ENCODE assay signal across 19 cellular contexts in genomic region chr18:78679861-78680260, GRCh38.
DNase-seq lines count a peak whose midpoint lies in the region; ATAC-seq and TF ChIP-seq lines count a peak whose summit lies in the region.
"Had no signal": no experiment of that assay in that cellular context is flagged by ENCODE, and none has a peak within 500 bp of the region (broad histone marks: within the 10 kb centered on the region; RNA-seq: fewer than 3 reads in every experiment).

No MANE protein-coding gene starts in this region.

- H3K9me3 ChIP-seq in sigmoid colon: no peaks in the 10 kb centered on the region
- H3K9me3 ChIP-seq in upper lobe of right lung: no peaks in the 10 kb centered on the region
- H3K9me3 ChIP-seq: BLaER1 treated with 17β-estradiol and CSF1 and Interleukin-3, amounts not matched to agents 10 nM and 100 nM; Caco-2 had no signal

- no peak for TF ChIP-seq CTCF in sigmoid colon (IDR thresholded peaks at IDR 0.05)
- TF ChIP-seq CTCF in upper lobe of right lung (IDR thresholded peaks at IDR 0.05): no peak

- H3K27me3 ChIP-seq in sigmoid colon (no peaks in the 10 kb centered on the region), upper lobe of right lung (no peaks in the 10 kb centered on the region)
- H3K27me3 ChIP-seq: BLaER1 treated with 17β-estradiol and CSF1 and Interleukin-3, amounts not matched to agents 10 nM and 100 nM had no signal

- intact Hi-C loops in sigmoid colon (cut with DNase I): no loop called here
- intact Hi-C loops in upper lobe of right lung (cut with DNase I): no loop called here

- 91 to 92% methylated on average over 10 of the region's 10 CpGs for whole genome bisulfite sequencing in sigmoid colon, 2 donors

- peak; percentile 62 for DNase-seq in mesenteric fat pad (ENCODE audit: low spot score)
- DNase-seq in sigmoid colon: peak; percentile 28
- peak; percentile 26 for DNase-seq in upper lobe of right lung
- DNase-seq in OCI-M2 (lab: John Stamatoyannopoulos, UW; ENCODE audit: unreplicated experiment): no peak
- no peak for DNase-seq in DMS53 treated with DMSO at 0.1 percent for 48 hours (lab: John Stamatoyannopoulos, UW; ENCODE audit: unreplicated experiment)
- DNase-seq: 8988T; AML-193; Caco-2; Calu3; CD4-positive, alpha-beta T cell; CD8-positive, alpha-beta T cell; DMS79; DND-41; EL; GDM1 had no signal

- H3K27ac ChIP-seq in sigmoid colon: no peak overlapping the region
- H3K27ac ChIP-seq in upper lobe of right lung: no peak overlapping the region
- H3K27ac ChIP-seq: BLaER1 treated with 17β-estradiol and CSF1 and Interleukin-3, amounts not matched to agents 10 nM and 100 nM; C4-2B had no signal

- H3K4me3 ChIP-seq in sigmoid colon (no peak overlapping the region), upper lobe of right lung (no peak overlapping the region)
- H3K4me3 ChIP-seq: BLaER1 treated with 17β-estradiol and CSF1 and Interleukin-3, amounts not matched to agents 10 nM and 100 nM; GM12878 had no signal

- no peak for TF ChIP-seq EP300 in sigmoid colon (IDR thresholded peaks at IDR 0.05)

- ATAC-seq in upper lobe of right lung (no peak), GM21529 (IDR thresholded peaks at IDR 0.05; ENCODE audit: unreplicated experiment) (no peak)
- ATAC-seq: CD8-positive, alpha-beta T cell; GM12878 had no signal

- TF ChIP-seq POLR2A in sigmoid colon (IDR thresholded peaks at IDR 0.05): no peak

- H3K36me3 ChIP-seq in sigmoid colon (no peaks in the 10 kb centered on the region), upper lobe of right lung (no peaks in the 10 kb centered on the region)
- H3K36me3 ChIP-seq: BLaER1 treated with 17β-estradiol and CSF1 and Interleukin-3, amounts not matched to agents 10 nM and 100 nM had no signal

- H3K4me1 ChIP-seq in sigmoid colon (no peaks in the 10 kb centered on the region), upper lobe of right lung (no peaks in the 10 kb centered on the region)
- H3K4me1 ChIP-seq: BLaER1 treated with 17β-estradiol and CSF1 and Interleukin-3, amounts not matched to agents 10 nM and 100 nM; Caco-2 had no signal

Comparison
In these comparisons a context has a peak if more than half of its experiments do, and no peak if none do; other contexts are left out.
1. DNase-seq: peak in mesenteric fat pad (single experiment), sigmoid colon (single experiment) and upper lobe of right lung (single experiment); none in OCI-M2 (single experiment) and DMS53 treated with DMSO at 0.1 percent for 48 hours (single experiment).